Comparison of ENCODE assay signal across 20 cellular contexts in the genomic region with DNA sequence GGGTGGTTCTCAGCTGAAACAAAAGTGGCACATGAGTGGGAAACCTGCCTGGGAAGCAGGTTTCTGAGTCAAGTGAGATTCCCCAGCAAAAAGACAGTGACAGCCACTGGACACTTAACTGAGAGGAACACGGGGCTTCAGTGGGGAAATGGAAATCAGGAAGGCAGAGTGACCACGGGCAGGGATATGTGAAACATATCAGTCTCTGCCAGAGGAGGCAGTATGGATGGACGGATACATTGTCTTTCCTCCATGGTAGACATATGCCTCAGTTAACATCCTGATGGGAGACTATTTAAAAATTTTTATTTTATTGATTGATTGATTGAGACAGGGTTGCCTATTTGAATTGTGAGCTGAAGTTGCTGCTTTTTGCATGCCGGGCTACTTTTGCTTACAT.
DNase-seq lines count a peak whose midpoint lies in the region; ATAC-seq, FAIRE-seq and TF ChIP-seq lines count a peak whose summit lies in the region.
"Had no signal": no experiment of that assay in that cellular context is flagged by ENCODE, and none has a peak within 500 bp of the region (broad histone marks: within the 10 kb centered on the region; RNA-seq: fewer than 3 reads in every experiment).

No MANE protein-coding gene starts in this region.

- TF ChIP-seq RAD21 in HCT116 (IDR thresholded peaks at IDR 0.05; ENCODE audit: low read depth) (no peak), K562 (CRISPR knock-in tag; conservative IDR thresholded peaks at IDR 0.05 in 1 of 2, IDR thresholded peaks at IDR 0.05 in 1 of 2) (no peak)

- H3K36me3 Mint-ChIP-seq in neural progenitor cell: peaks cover under 1% of the 10 kb centered on the region

- CTCF ChIA-PET in HCT116 (lab: Charles Lee): no interaction called here
- CTCF ChIA-PET in K562 (lab: Yijun Ruan, JAX; ENCODE audit: low intra/inter-chr PET ratio): no interaction called here

- H4K20me1 ChIP-seq in HCT116 (ENCODE audit: insufficient read depth) (no peaks in the 10 kb centered on the region), K562 (replicated peaks; ENCODE audit: control insufficient read depth, insufficient read depth, low read length) (no peaks in the 10 kb centered on the region), neural progenitor cell (ENCODE audit: low read depth) (no peaks in the 10 kb centered on the region)
- H4K20me1 ChIP-seq: BLaER1 treated with 17β-estradiol and CSF1 and Interleukin-3, amounts not matched to agents 10 nM and 100 nM had no signal

- BruUV-seq in HCT116 (replicated peaks; lab: Mats Ljungman, UMichigan): no TSS peak
- no TSS peak for BruUV-seq in K562 (replicated peaks; lab: Mats Ljungman, UMichigan)

- TF ChIP-seq EP300 in K562 (IDR thresholded peaks at IDR 0.05; ENCODE audit: low read length): no peak

- H3K27me3 ChIP-seq in cardiac muscle cell: no peaks in the 10 kb centered on the region
- no peaks in the 10 kb centered on the region for H3K27me3 ChIP-seq in HCT116 (ENCODE audit: insufficient read depth, low read length)
- H3K27me3 ChIP-seq in K562 (ENCODE audit: control insufficient read depth in 2 of 2, insufficient read depth in 2 of 2, low read length in 2 of 2): no peaks in the 10 kb centered on the region
- no peaks in the 10 kb centered on the region for H3K27me3 ChIP-seq in neural progenitor cell
- H3K27me3 ChIP-seq: BLaER1 treated with 17β-estradiol and CSF1 and Interleukin-3, amounts not matched to agents 10 nM and 100 nM had no signal

- H3K4me3 Mint-ChIP-seq in neural progenitor cell: no peak overlapping the region
- H3K4me3 Mint-ChIP-seq: B cell; CD8-positive, alpha-beta T cell; H9 had no signal

- H3K9ac ChIP-seq in HCT116 (ENCODE audit: low read length) (no peak overlapping the region), K562 (ENCODE audit: insufficient read depth in 1 of 2, low read depth in 2 of 2, low read length in 2 of 2) (no peak overlapping the region), neural progenitor cell (no peak overlapping the region)
- H3K9ac ChIP-seq: BLaER1 treated with 17β-estradiol and CSF1 and Interleukin-3, amounts not matched to agents 10 nM and 100 nM had no signal

- no peak overlapping the region for H3K4me2 ChIP-seq in HCT116 (ENCODE audit: low read length)
- no peak overlapping the region for H3K4me2 ChIP-seq in K562 (ENCODE audit: insufficient read depth, low read length)
- H3K4me2 ChIP-seq in neural progenitor cell: no peak overlapping the region
- H3K4me2 ChIP-seq: BLaER1 treated with 17β-estradiol and CSF1 and Interleukin-3, amounts not matched to agents 10 nM and 100 nM had no signal

- H3K9me3 ChIP-seq in cardiac muscle cell (ENCODE audit: low read depth): no peaks in the 10 kb centered on the region
- H3K9me3 ChIP-seq in HCT116 (ENCODE audit: control insufficient read depth in 1 of 2, insufficient read depth in 1 of 2, low read depth in 1 of 2, low read length in 2 of 2): no peaks in the 10 kb centered on the region
- H3K9me3 ChIP-seq in K562 (replicated peaks; ENCODE audit: control insufficient read depth, insufficient read depth, low read depth, low read length): no peaks in the 10 kb centered on the region
- no peaks in the 10 kb centered on the region for H3K9me3 ChIP-seq in neural progenitor cell (ENCODE audit: low read depth)
- H3K9me3 ChIP-seq: BLaER1 treated with 17β-estradiol and CSF1 and Interleukin-3, amounts not matched to agents 10 nM and 100 nM had no signal

- H3K36me3 ChIP-seq in cardiac muscle cell (no peaks in the 10 kb centered on the region), HCT116 (ENCODE audit: control insufficient read depth in 1 of 2, insufficient read depth in 2 of 2, low read length in 2 of 2) (no peaks in the 10 kb centered on the region), K562 (ENCODE audit: control insufficient read depth, insufficient read depth, low read length) (peaks cover 59% of the 10 kb centered on the region; the same call in 2 of the 3 replicates), neural progenitor cell (no peaks in the 10 kb centered on the region)

- H3F3A ChIP-seq in neural progenitor cell (ENCODE audit: low read depth): no peaks in the 10 kb centered on the region

- no peak for TF ChIP-seq POLR2A in HCT116 (IDR thresholded peaks at IDR 0.05; ENCODE audit: borderline replicate concordance, extremely low read depth, insufficient read depth, insufficient read length)
- TF ChIP-seq POLR2A in K562 (conservative IDR thresholded peaks at IDR 0.05): no peak

- 81% methylated on average over 4 of the region's 4 CpGs for WGBS in K562 (ENCODE audit: insufficient coverage, low coverage, missing lambda C conversion rate)

- no peak for FAIRE-seq in K562 (lab: Jason Lieb, UNC)
- FAIRE-seq: GM12878, H1 had no signal

- ATAC-seq in HCT116 (0 out of 2 replicates have a peak, but pooled peaks have one; percentile 40), K562 (peak; percentile 53; the same call in 2 of the 3 replicates), GM18502 (IDR thresholded peaks at IDR 0.05; ENCODE audit: poor library complexity, unreplicated experiment) (no peak)
- ATAC-seq: CD8-positive, alpha-beta T cell; GM12878 had no signal

- H3K9me1 ChIP-seq in K562 (ENCODE audit: control insufficient read depth, insufficient read depth, low read length): no peaks in the 10 kb centered on the region

- RAD21 ChIA-PET in HCT116 (lab: Charles Lee; ENCODE audit: low non-redundant PET in 1 of 2, low total read pairs in 2 of 2, uncharacterized antibody in 2 of 2, unreplicated experiment in 2 of 2): no interaction called here

- TF ChIP-seq CTCF in cardiac muscle cell (IDR thresholded peaks at IDR 0.05; ENCODE audit: low read depth, low read length) (no peak), HCT116 (IDR thresholded peaks at IDR 0.05 in 2 of 3, conservative IDR thresholded peaks at IDR 0.05 in 1 of 3; ENCODE audit: borderline replicate concordance in 1 of 3, insufficient read depth in 1 of 3, low read depth in 2 of 3, low read length in 2 of 3) (0 out of 6 replicates have a peak, but pooled peaks of 1 of the 3 experiments have one; percentile 6), K562 (IDR thresholded peaks at IDR 0.05 in 2 of 3, conservative IDR thresholded peaks at IDR 0.05 in 1 of 3; ENCODE audit: insufficient read depth in 2 of 3, low read depth in 1 of 3, low read length in 3 of 3) (no peak), neural progenitor cell (IDR thresholded peaks at IDR 0.05) (peak; percentile 21)

- no peak overlapping the region for H2AFZ ChIP-seq in HCT116 (ENCODE audit: low read depth, low read length, poor library complexity, severe bottlenecking)
- H2AFZ ChIP-seq in K562 (ENCODE audit: low read depth, low read length): no peak overlapping the region
- H2AFZ ChIP-seq in neural progenitor cell (replicated peaks): no peak overlapping the region

- H3K27me3 Mint-ChIP-seq in neural progenitor cell (ENCODE audit: insufficient read depth, low read depth): no peaks in the 10 kb centered on the region
- H3K27me3 Mint-ChIP-seq: B cell had no signal

- no peaks in the 10 kb centered on the region for H3K9me2 ChIP-seq in HCT116 (ENCODE audit: insufficient read depth)

- intact Hi-C loops in cardiac septum (cut with DNase I): no loop called here
- intact Hi-C loops in HCT116 (cut with micrococcal nuclease): no loop called here
- intact Hi-C loops in K562 (cut with micrococcal nuclease): no loop called here

- H3K4me3 ChIP-seq in cardiac muscle cell (no peak overlapping the region), HCT116 (replicated peaks in 1 of 2; ENCODE audit: low read depth in 1 of 2, low read length in 2 of 2) (no peak overlapping the region), K562 (no peak overlapping the region), neural progenitor cell (no peak overlapping the region)
- H3K4me3 ChIP-seq: BLaER1 treated with 17β-estradiol and CSF1 and Interleukin-3, amounts not matched to agents 10 nM and 100 nM; GM12878 had no signal

- peak overlapping the region; percentile 46 for H3K27ac ChIP-seq in cardiac muscle cell
- no peak overlapping the region for H3K27ac ChIP-seq in HCT116 (ENCODE audit: low read depth, low read length)
- no peak overlapping the region for H3K27ac ChIP-seq in K562 (ENCODE audit: extremely low read depth, low read depth, low read length)
- H3K27ac ChIP-seq in neural progenitor cell: no peak overlapping the region
- H3K27ac ChIP-seq: BLaER1 treated with 17β-estradiol and CSF1 and Interleukin-3, amounts not matched to agents 10 nM and 100 nM had no signal

- H3K9me3 Mint-ChIP-seq in neural progenitor cell: no peaks in the 10 kb centered on the region
- H3K9me3 Mint-ChIP-seq: CD8-positive, alpha-beta T cell; H9 had no signal

- peaks cover 5% of the 10 kb centered on the region for H3K4me1 Mint-ChIP-seq in neural progenitor cell
- H3K4me1 Mint-ChIP-seq: B cell had no signal

- H3K4me1 ChIP-seq in cardiac muscle cell (ENCODE audit: low read depth): peaks cover 9% of the 10 kb centered on the region
- H3K4me1 ChIP-seq in HCT116 (ENCODE audit: control insufficient read depth in 1 of 2, insufficient read depth in 2 of 2, low read length in 2 of 2): no peaks in the 10 kb centered on the region
- no peaks in the 10 kb centered on the region for H3K4me1 ChIP-seq in K562 (replicated peaks in 1 of 2; ENCODE audit: control insufficient read depth in 2 of 2, insufficient read depth in 2 of 2, low read length in 2 of 2)
- no peaks in the 10 kb centered on the region for H3K4me1 ChIP-seq in neural progenitor cell
- H3K4me1 ChIP-seq: BLaER1 treated with 17β-estradiol and CSF1 and Interleukin-3, amounts not matched to agents 10 nM and 100 nM had no signal

- H3K79me2 ChIP-seq in HCT116 (ENCODE audit: insufficient read depth, low read length) (no peaks in the 10 kb centered on the region), K562 (ENCODE audit: control insufficient read depth, insufficient read depth, low read length) (no peaks in the 10 kb centered on the region), neural progenitor cell (ENCODE audit: low read depth) (no peaks in the 10 kb centered on the region)

- in situ Hi-C loops in K562 (cut with MboI): no loop called here

- H3K27ac Mint-ChIP-seq in neural progenitor cell: no peak overlapping the region
- H3K27ac Mint-ChIP-seq: B cell; CD8-positive, alpha-beta T cell had no signal

- DNase-seq in cardiac muscle cell (ENCODE audit: low read depth in 1 of 2, low spot score in 1 of 2) (no peak), cardiac septum (ENCODE audit: low spot score) (no peak), HCT116 (ENCODE audit: low read depth, low spot score) (no peak), K562 (ENCODE audit: extremely low read depth in 1 of 4, low spot score in 3 of 4) (no peak), neural progenitor cell (ENCODE audit: low spot score) (no peak), cerebellar nuclear complex (lab: John Stamatoyannopoulos, UW) (no peak), HuH-7 (ENCODE audit: low spot score) (no peak)
- DNase-seq: Calu3; CD8-positive, alpha-beta T cell; DMS53; DND-41; EL; H9; IMR-90; KBM-7 had no signal

- POLR2A ChIA-PET in HCT116 (lab: Charles Lee): no interaction called here
- POLR2A ChIA-PET in K562 (lab: Yijun Ruan, JAX): interaction anchor here (1.6 kb wide), 1 partner anchor 16 kb away, joined by 3 read pairs; no protein-coding TSS in a partner anchor

TF ChIP-seq in HCT116, 20 proteins besides CTCF, POLR2A, EP300 and RAD21 (continues in another document):
- TF ChIP-seq TCF7L2 (IDR thresholded peaks at IDR 0.05; ENCODE audit: borderline replicate concordance, extremely low read depth, insufficient read depth, insufficient read length): no peak

TF ChIP-seq in K562, 482 proteins besides CTCF, POLR2A, EP300 and RAD21 (continues in another document):
- no peak for TF ChIP-seq U2AF2 (optimal IDR thresholded peaks at IDR 0.05; ENCODE audit: low read depth, low read length)
